In genomic region chr16:19502395-19503131, GRCh38 we compare ENCODE assay signal across 8 cellular contexts. TPM values are rescaled to one million over a fixed set of nuclear protein-coding genes. Genes with fewer than 3 reads are reported as not detected.
DNase-seq lines count a peak whose midpoint lies in the region; ATAC-seq, FAIRE-seq and TF ChIP-seq lines count a peak whose summit lies in the region.

No MANE protein-coding gene starts in this region.

- no peak for TF ChIP-seq POLR2A in esophagus squamous epithelium (IDR thresholded peaks at IDR 0.05)
- no peak for TF ChIP-seq POLR2A in suprapubic skin (IDR thresholded peaks at IDR 0.05)

- no peaks in the 10 kb centered on the region for H3K9me2 ChIP-seq in neural cell (ENCODE audit: insufficient read depth, low read length)

- DNase-seq in CD4-positive, alpha-beta memory T cell, result peak; percentile 46 to 62 (median 57)
- peak; percentile 54 for DNase-seq in HTR-8/SVneo (ENCODE audit: insufficient read length, low spot score)
- peak; percentile 46 for DNase-seq in activated T-cell treated with anti-CD3 and anti-CD28 coated beads for 48 hours (ENCODE audit: low read depth)
- DNase-seq in esophagus squamous epithelium (lab: John Stamatoyannopoulos, UW), result peak; percentile 3
- DNase-seq in suprapubic skin (ENCODE audit: low spot score in 2 of 2), result peak; percentile 77 to 83

- ATAC-seq in HG02642 (IDR thresholded peaks at IDR 0.05; ENCODE audit: poor library complexity, unreplicated experiment), result no peak

- no peaks in the 10 kb centered on the region for H3K79me2 ChIP-seq in OCI-LY3 (ENCODE audit: low read length)
- no peaks in the 10 kb centered on the region for H3K79me2 ChIP-seq in neural cell (replicated peaks; ENCODE audit: insufficient read depth, low read length)

- H3K4me2 ChIP-seq in OCI-LY3 (ENCODE audit: low read length) (no peak overlapping the region), neural cell (ENCODE audit: low read length) (no peak overlapping the region)

- peak; percentile 67 for TF ChIP-seq RAD21 in neural cell (conservative IDR thresholded peaks at IDR 0.05)

- intact Hi-C loops in CD4-positive, alpha-beta memory T cell (cut with micrococcal nuclease), result loop anchor here (1.0 to 5.0 kb wide), 3 partner anchors 114 to 416 kb away; no protein-coding TSS in a partner anchor
- intact Hi-C loops in esophagus squamous epithelium (cut with DNase I), result loop anchor here (5.0 to 10.0 kb wide), 2 partner anchors 120 to 418 kb away; no protein-coding TSS in a partner anchor

- no peak overlapping the region for H3K4me3 ChIP-seq in CD4-positive, alpha-beta memory T cell (ENCODE audit: low read length in 2 of 2)
- H3K4me3 ChIP-seq in OCI-LY3 (ENCODE audit: low read length) (no peak overlapping the region), esophagus squamous epithelium (no peak overlapping the region), neural cell (ENCODE audit: low read length) (no peak overlapping the region), suprapubic skin (no peak overlapping the region)

- no peaks in the 10 kb centered on the region for H3K4me1 Mint-ChIP-seq in CD4-positive, alpha-beta memory T cell

- no peak overlapping the region for H3K4me3 Mint-ChIP-seq in CD4-positive, alpha-beta memory T cell

- TF ChIP-seq CTCF in OCI-LY3 (IDR thresholded peaks at IDR 0.05; ENCODE audit: low read depth, low read length) (peak; percentile 88), esophagus squamous epithelium (IDR thresholded peaks at IDR 0.05) (peak; percentile 75 to 87 (median 78)), neural cell (IDR thresholded peaks at IDR 0.05; ENCODE audit: poor library complexity, severe bottlenecking) (peak; percentile 70), suprapubic skin (IDR thresholded peaks at IDR 0.05) (peak; percentile 38 to 63)

- H3K4me1 ChIP-seq in CD4-positive, alpha-beta memory T cell (ENCODE audit: insufficient read depth, low read length), result no peaks in the 10 kb centered on the region
- H3K4me1 ChIP-seq in OCI-LY3 (ENCODE audit: low read length) (peaks cover 2% of the 10 kb centered on the region), esophagus squamous epithelium (no peaks in the 10 kb centered on the region), suprapubic skin (no peaks in the 10 kb centered on the region)

- FAIRE-seq in HTR-8/SVneo (lab: Jason Lieb, UNC), result no peak

- no peaks in the 10 kb centered on the region for H3K9me3 ChIP-seq in CD4-positive, alpha-beta memory T cell (ENCODE audit: control insufficient read depth in 1 of 2, low read length in 2 of 2)
- H3K9me3 ChIP-seq in OCI-LY3 (ENCODE audit: insufficient read depth, low read length) (no peaks in the 10 kb centered on the region), esophagus squamous epithelium (no peaks in the 10 kb centered on the region), neural cell (ENCODE audit: low read length) (no peaks in the 10 kb centered on the region), suprapubic skin (no peaks in the 10 kb centered on the region)

- H3K27me3 Mint-ChIP-seq in CD4-positive, alpha-beta memory T cell, result no peaks in the 10 kb centered on the region

- no peaks in the 10 kb centered on the region for H4K20me1 ChIP-seq in OCI-LY3 (ENCODE audit: insufficient read depth, low read length)
- H4K20me1 ChIP-seq in neural cell (ENCODE audit: insufficient read depth), result no peaks in the 10 kb centered on the region

- H3K9ac ChIP-seq in OCI-LY3 (ENCODE audit: low read length) (no peak overlapping the region), neural cell (ENCODE audit: low read length) (no peak overlapping the region)

- H3K36me3 ChIP-seq in CD4-positive, alpha-beta memory T cell (ENCODE audit: insufficient read depth, low read length), result peaks cover 41% of the 10 kb centered on the region
- peaks cover 38% of the 10 kb centered on the region for H3K36me3 ChIP-seq in OCI-LY3 (replicated peaks; ENCODE audit: low read depth, low read length)
- H3K36me3 ChIP-seq in esophagus squamous epithelium, result peaks cover 0 to 86% (median 15%) of the 10 kb centered on the region in 3 donors
- peaks cover 9% of the 10 kb centered on the region for H3K36me3 ChIP-seq in neural cell (ENCODE audit: insufficient read depth, low read length)
- H3K36me3 ChIP-seq in suprapubic skin, result peaks cover 62% of the 10 kb centered on the region

- no peaks in the 10 kb centered on the region for H3F3A ChIP-seq in neural cell (ENCODE audit: insufficient read depth, low read length, poor library complexity, severe bottlenecking)

- POLR2A ChIA-PET in CD4-positive, alpha-beta memory T cell (lab: Charles Lee; ENCODE audit: partially characterized antibody), result interaction anchor here (1.0 to 2.6 kb wide), 2 partner anchors 19 to 418 kb away, joined by 4 to 7 read pairs; partner anchors contain the start of gene GDE1

- peak overlapping the region in 1 of 7 donors; percentile 32 for H3K27ac Mint-ChIP-seq in CD4-positive, alpha-beta memory T cell

- H3K9me3 Mint-ChIP-seq in CD4-positive, alpha-beta memory T cell, result no peaks in the 10 kb centered on the region

- no peaks in the 10 kb centered on the region for H3K27me3 ChIP-seq in CD4-positive, alpha-beta memory T cell (ENCODE audit: insufficient read depth, low read length)
- H3K27me3 ChIP-seq in OCI-LY3 (ENCODE audit: low read depth, low read length), result no peaks in the 10 kb centered on the region
- no peaks in the 10 kb centered on the region for H3K27me3 ChIP-seq in esophagus squamous epithelium
- no peaks in the 10 kb centered on the region for H3K27me3 ChIP-seq in neural cell (ENCODE audit: insufficient read depth, low read depth, low read length)
- no peaks in the 10 kb centered on the region for H3K27me3 ChIP-seq in suprapubic skin

- no peak overlapping the region for H3K27ac ChIP-seq in CD4-positive, alpha-beta memory T cell (ENCODE audit: low read depth, low read length)
- H3K27ac ChIP-seq in OCI-LY3 (ENCODE audit: low read length) (no peak overlapping the region), esophagus squamous epithelium (no peak overlapping the region), neural cell (ENCODE audit: low read length) (no peak overlapping the region), suprapubic skin (no peak overlapping the region)

- peaks cover 60 to 61% of the 10 kb centered on the region in 2 donors for H3K36me3 Mint-ChIP-seq in CD4-positive, alpha-beta memory T cell

- TF ChIP-seq EP300 in neural cell (conservative IDR thresholded peaks at IDR 0.05; ENCODE audit: poor library complexity, severe bottlenecking), result no peak
- no peak for TF ChIP-seq EP300 in suprapubic skin (IDR thresholded peaks at IDR 0.05)

- H2AFZ ChIP-seq in OCI-LY3 (ENCODE audit: low read depth, low read length) (no peak overlapping the region), neural cell (ENCODE audit: low read depth, low read length) (no peak overlapping the region)

- 88 to 96% methylated on average over 3 of the region's 3 CpGs for WGBS in esophagus squamous epithelium, 2 donors
- WGBS in suprapubic skin, result 94% methylated on average over 3 of the region's 3 CpGs

- CTCF ChIA-PET in CD4-positive, alpha-beta memory T cell (lab: Charles Lee; ENCODE audit: partially characterized antibody), result interaction anchor here (0.6 to 7.3 kb wide), 18 partner anchors 8 to 416 kb away, joined by 3 to 102 read pairs (median 4); partner anchors contain the start of genes CCP110 and VPS35L

TF ChIP-seq in neural cell, 6 proteins besides CTCF, POLR2A, EP300 and RAD21:
- no peak for TF ChIP-seq POLR2AphosphoS5 (IDR thresholded peaks at IDR 0.05)
- TF ChIP-seq SMC3 (conservative IDR thresholded peaks at IDR 0.05; ENCODE audit: poor library complexity), result peak; percentile 74

RNA-seq across cellular contexts. Expression of gene GDE1, which starts 19.3 kb away (rescaled TPM):
- total RNA-seq in CD4-positive, alpha-beta memory T cell, result 10 to 100 TPM; 23.2 to 23.3 TPM
- 10 to 100 TPM; 30.7 to 40.2 TPM for polyA plus RNA-seq in CD4-positive, alpha-beta memory T cell
- 10 to 100 TPM; 36.3 to 66.4 (median 41.2) TPM for total RNA-seq in esophagus squamous epithelium
- polyA plus RNA-seq in neural cell, result 74.7 and 76.6 TPM in 2 replicates
- 56.0 and 58.4 TPM in 2 replicates for polyA minus RNA-seq in neural cell
- 10 to 100 TPM; 32.7 to 58.1 (median 44.7) TPM for total RNA-seq in suprapubic skin

RNA-seq across cellular contexts. Expression of gene CCP110, which starts 21.2 kb away (rescaled TPM):
- 10 to 100 TPM; 21.3 TPM for total RNA-seq in CD4-positive, alpha-beta memory T cell
- polyA plus RNA-seq in CD4-positive, alpha-beta memory T cell, result 1 to 10 TPM; 7.3 to 9.6 TPM
- total RNA-seq in esophagus squamous epithelium (10 to 100 TPM in 1 of 4 donors, 1 to 10 TPM in 3; 6.4 to 13.7 (median 7.4) TPM), suprapubic skin (10 to 100 TPM in 3 of 4 donors, 1 to 10 TPM in 1; 8.4 to 21.0 (median 13.5) TPM)
- 38.4 and 40.3 TPM in 2 replicates for polyA plus RNA-seq in neural cell
- polyA minus RNA-seq in neural cell, result 70.4 and 76.1 TPM in 2 replicates

RNA-seq across cellular contexts. Expression of gene VPS35L, which starts 52.9 kb away (rescaled TPM):
- 10 to 100 TPM; 42.2 to 45.7 TPM for total RNA-seq in CD4-positive, alpha-beta memory T cell
- polyA plus RNA-seq in CD4-positive, alpha-beta memory T cell, result 10 to 100 TPM; 51.6 to 52.9 TPM
- 10 to 100 TPM; 20.8 to 32.9 (median 23.9) TPM for total RNA-seq in esophagus squamous epithelium
- polyA plus RNA-seq in neural cell, result 29.8 and 30.2 TPM in 2 replicates
- polyA minus RNA-seq in neural cell, result 54.9 and 57.0 TPM in 2 replicates
- 10 to 100 TPM; 16.3 to 30.4 (median 20.7) TPM for total RNA-seq in suprapubic skin

Comparison
In these comparisons a context has a peak if more than half of its experiments do, and no peak if none do; other contexts are left out.
1. DNase-seq: peak in every context shown above with its lines; median percentile 80 in suprapubic skin; 57 in CD4-positive, alpha-beta memory T cell; 54 in HTR-8/SVneo; 46 in activated T-cell treated with anti-CD3 and anti-CD28 coated beads for 48 hours; 3 in esophagus squamous epithelium.